In genomic region chr11:46604796-46605195, GRCh38 we compare ENCODE assay signal across 14 cellular contexts. TPM values are rescaled to one million over a fixed set of nuclear protein-coding genes. Genes with fewer than 3 reads are reported as not detected.
DNase-seq lines count a peak whose midpoint lies in the region; ATAC-seq lines count a peak whose summit lies in the region.
"Had no signal": no experiment of that assay in that cellular context is flagged by ENCODE, and none has a peak within 500 bp of the region (broad histone marks: within the 10 kb centered on the region; RNA-seq: fewer than 3 reads in every experiment).

No MANE protein-coding gene starts in this region.

- peak; percentile 57 for DNase-seq in NCI-H526 treated with DMSO at 0.1 percent for 48 hours (lab: John Stamatoyannopoulos, UW)
- no peak for DNase-seq in caudate nucleus (lab: John Stamatoyannopoulos, UW)
- DNase-seq in medulla oblongata (ENCODE audit: extremely low spot score), result peak; percentile 52
- DNase-seq in DMS53 (lab: John Stamatoyannopoulos, UW), result no peak
- DNase-seq: BE2C; CD8-positive, alpha-beta T cell; H9 had no signal

- H3K27ac ChIP-seq in caudate nucleus (ENCODE audit: low read depth, low read length), result peak overlapping the region; percentile 54
- peak overlapping the region; percentile 58 for H3K27ac ChIP-seq in temporal lobe (ENCODE audit: low read depth, low read length)
- H3K27ac ChIP-seq: A549, C4-2B, HL-60 had no signal

- no peak for ATAC-seq in HG03432 (IDR thresholded peaks at IDR 0.05; ENCODE audit: unreplicated experiment)
- ATAC-seq in HG02981 (IDR thresholded peaks at IDR 0.05; ENCODE audit: unreplicated experiment), result no peak
- ATAC-seq: A549; CD8-positive, alpha-beta T cell; GM23338 had no signal

RNA-seq across cellular contexts. Expression of gene AMBRA1, which starts 11.0 kb away (rescaled TPM):
- total RNA-seq in temporal lobe, result 19.7 TPM

RNA-seq across cellular contexts. Expression of gene HARBI1, which starts 12.2 kb away (rescaled TPM):
- total RNA-seq in temporal lobe, result 3.4 TPM

RNA-seq across cellular contexts. Expression of gene ATG13, which starts 12.6 kb away (rescaled TPM):
- 47.7 TPM for total RNA-seq in temporal lobe

Comparison
In these comparisons a context has a peak if more than half of its experiments do, and no peak if none do; other contexts are left out.
1. DNase-seq: peak in NCI-H526 treated with DMSO at 0.1 percent for 48 hours (single experiment) and medulla oblongata (single experiment); none in caudate nucleus (0 of 61) and DMS53 (single experiment).